In genomic region chr20:63553251-63553932, GRCh38 we compare ENCODE assay signal across 7 cellular contexts. TPM values are rescaled to one million over a fixed set of nuclear protein-coding genes. Genes with fewer than 3 reads are reported as not detected.
DNase-seq lines count a peak whose midpoint lies in the region; ATAC-seq and TF ChIP-seq lines count a peak whose summit lies in the region.

No MANE protein-coding gene starts in this region.

- H3K36me3 ChIP-seq in fibroblast of lung (ENCODE audit: control insufficient read depth, insufficient read depth, low read length) = no peaks in the 10 kb centered on the region

- H3K4me2 ChIP-seq in fibroblast of lung (ENCODE audit: extremely low read depth, insufficient read depth, low read length) = peak overlapping the region; percentile 85

- peak; percentile 47 for ATAC-seq in GM18867 (IDR thresholded peaks at IDR 0.05; ENCODE audit: unreplicated experiment)
- peak; percentile 30 for ATAC-seq in HG03378 (IDR thresholded peaks at IDR 0.05; ENCODE audit: unreplicated experiment)

- H3K4me1 ChIP-seq in fibroblast of lung (ENCODE audit: control insufficient read depth, extremely low read depth, insufficient read depth, low read length) = no peaks in the 10 kb centered on the region

- no peaks in the 10 kb centered on the region for H4K20me1 ChIP-seq in fibroblast of lung (ENCODE audit: control insufficient read depth, extremely low read depth, insufficient read depth, low read length)

- H3K9me3 Mint-ChIP-seq in neural crest cell = no peaks in the 10 kb centered on the region

- H3K27ac ChIP-seq in fibroblast of lung (ENCODE audit: insufficient read depth, low read length) = no peak overlapping the region

- TF ChIP-seq CTCF in fibroblast of lung (conservative IDR thresholded peaks at IDR 0.05 in 1 of 2, IDR thresholded peaks at IDR 0.05 in 1 of 2; ENCODE audit: low read depth in 1 of 2, low read length in 2 of 2) (no peak), neural crest cell (conservative IDR thresholded peaks at IDR 0.05) (no peak)

- peak overlapping the region; percentile 23 for H2AFZ ChIP-seq in fibroblast of lung (ENCODE audit: low read length)

- H3K36me3 Mint-ChIP-seq in neural crest cell (ENCODE audit: low read depth) = no peaks in the 10 kb centered on the region

- H3K27me3 ChIP-seq in fibroblast of lung (ENCODE audit: control insufficient read depth, insufficient read depth, low read length) = peaks cover 4% of the 10 kb centered on the region

- peak overlapping the region; percentile 53 to 68 (median 60) for H3K4me3 ChIP-seq in fibroblast of lung (replicated peaks in 1 of 4; ENCODE audit: control extremely low read depth in 1 of 4, insufficient read depth in 1 of 4, low read depth in 3 of 4, low read length in 4 of 4)

- no peaks in the 10 kb centered on the region for H3K79me2 ChIP-seq in fibroblast of lung (ENCODE audit: control insufficient read depth, insufficient read depth, low read length)

- DNase-seq in OCI-M1 (lab: John Stamatoyannopoulos, UW) (peak; percentile 92), fibroblast of lung (ENCODE audit: low read depth in 2 of 2) (peak; percentile 56 to 88), neural crest cell (ENCODE audit: low read depth, low spot score) (peak; percentile 80), stromal cell of bone marrow (ENCODE audit: low read depth) (peak; percentile 31)
- DNase-seq in activated T-cell treated with anti-CD3 and anti-CD28 coated beads, Interleukin-2, amount 50 U/mL, for 48 hours = peak; percentile 92 to 94

- no peak overlapping the region for H3K27ac Mint-ChIP-seq in neural crest cell (ENCODE audit: unreplicated experiment)

- H3K4me1 Mint-ChIP-seq in neural crest cell = peaks cover 10% of the 10 kb centered on the region

- H3K27me3 Mint-ChIP-seq in neural crest cell (ENCODE audit: low read depth) = peaks cover 4% of the 10 kb centered on the region

- peak overlapping the region; percentile 64 for H3K4me3 Mint-ChIP-seq in neural crest cell

- H3K9me3 ChIP-seq in fibroblast of lung (ENCODE audit: control insufficient read depth, insufficient read depth, low read depth, low read length) = no peaks in the 10 kb centered on the region

- peak overlapping the region; percentile 62 for H3K9ac ChIP-seq in fibroblast of lung (ENCODE audit: insufficient read depth, low read length)

RNA-seq across cellular contexts. Expression of gene FNDC11, which starts 0.6 kb away (rescaled TPM):
- total RNA-seq in fibroblast of lung = 1.0 and 1.7 TPM in 2 replicates
- 0.18 and 0.22 TPM in 2 replicates for polyA plus RNA-seq in fibroblast of lung
- 0.51 and 0.53 TPM in 2 replicates for polyA plus RNA-seq in fibroblast of lung (2012)
- 0.11 and 0.31 TPM in 2 replicates for polyA minus RNA-seq in fibroblast of lung (ENCODE audit: low replicate concordance)
- total RNA-seq in neural crest cell = 1.5 and 1.9 TPM in 2 replicates

RNA-seq across cellular contexts. Expression of gene SRMS, which starts 5.8 kb away (rescaled TPM):
- total RNA-seq in fibroblast of lung = not detected in 2 replicates
- not detected in 2 replicates for polyA plus RNA-seq in fibroblast of lung
- not detected in 2 replicates for polyA plus RNA-seq in fibroblast of lung (2012)
- not detected in 2 replicates for polyA minus RNA-seq in fibroblast of lung (ENCODE audit: low replicate concordance)
- not detected in 2 replicates for total RNA-seq in neural crest cell

RNA-seq across cellular contexts. Expression of gene PTK6, which starts 16.2 kb away (rescaled TPM):
- total RNA-seq in fibroblast of lung (under 0.01 and 0.17 TPM in 2 replicates), neural crest cell (not detected in 2 replicates)
- not detected in 2 replicates for polyA plus RNA-seq in fibroblast of lung
- polyA plus RNA-seq in fibroblast of lung (2012) = 0.05 and 0.07 TPM in 2 replicates
- polyA minus RNA-seq in fibroblast of lung (ENCODE audit: low replicate concordance) = not detected in 2 replicates

RNA-seq across cellular contexts. Expression of gene HELZ2, which starts 20.6 kb away (rescaled TPM):
- total RNA-seq in fibroblast of lung = 40.6 and 47.6 TPM in 2 replicates
- 3.3 and 6.2 TPM in 2 replicates for polyA plus RNA-seq in fibroblast of lung
- 9.7 and 15.1 TPM in 2 replicates for polyA plus RNA-seq in fibroblast of lung (2012)
- 35.0 and 50.3 TPM in 2 replicates for polyA minus RNA-seq in fibroblast of lung (ENCODE audit: low replicate concordance)
- 22.3 and 26.5 TPM in 2 replicates for total RNA-seq in neural crest cell

RNA-seq across cellular contexts. Expression of gene PPDPF, which starts 32.8 kb away (rescaled TPM):
- 39.5 and 58.0 TPM in 2 replicates for total RNA-seq in fibroblast of lung
- polyA plus RNA-seq in fibroblast of lung = 29.7 and 34.0 TPM in 2 replicates
- 352 and 430 TPM in 2 replicates for polyA plus RNA-seq in fibroblast of lung (2012)
- polyA minus RNA-seq in fibroblast of lung (ENCODE audit: low replicate concordance) = 38.1 and 71.2 TPM in 2 replicates
- total RNA-seq in neural crest cell = 193 and 201 TPM in 2 replicates

Comparison
In these comparisons a context has a peak if more than half of its experiments do, and no peak if none do; other contexts are left out.
1. DNase-seq: peak in every context shown above with its lines; median percentile 93 in activated T-cell treated with anti-CD3 and anti-CD28 coated beads, Interleukin-2, amount 50 U/mL, for 48 hours; 92 in OCI-M1; 80 in neural crest cell; 72 in fibroblast of lung; 31 in stromal cell of bone marrow.